17 cellular contexts compared by ENCODE assay signal in genomic region chr1:23732363-23733224, GRCh38. TPM values are rescaled to one million over a fixed set of nuclear protein-coding genes. Genes with fewer than 3 reads are reported as not detected.
DNase-seq lines count a peak whose midpoint lies in the region; ATAC-seq, FAIRE-seq and TF ChIP-seq lines count a peak whose summit lies in the region.
"Had no signal": no experiment of that assay in that cellular context is flagged by ENCODE, and none has a peak within 500 bp of the region (broad histone marks: within the 10 kb centered on the region; RNA-seq: fewer than 3 reads in every experiment).

No MANE protein-coding gene starts in this region.

- no peaks in the 10 kb centered on the region for H3K79me2 ChIP-seq in ACC112 (ENCODE audit: control insufficient read depth, insufficient read depth, low read length, unreplicated experiment)

- TF ChIP-seq POLR2A in H54 (IDR thresholded peaks at IDR 0.05; ENCODE audit: low read depth, low read length) = no peak

- H3K4me1 Mint-ChIP-seq in T-helper 17 cell = peaks cover 7% of the 10 kb centered on the region

- no peak for FAIRE-seq in H54 (lab: Jason Lieb, UNC)

- no peak for TF ChIP-seq CTCF in fibroblast of pulmonary artery (IDR thresholded peaks at IDR 0.05; ENCODE audit: low read length, missing control alignments)

- H3K4me3 Mint-ChIP-seq in T-helper 17 cell = no peak overlapping the region
- H3K4me3 Mint-ChIP-seq: activated CD4-positive, alpha-beta memory T cell treated with anti-CD3 and anti-CD28 coated beads, Interleukin-2, amount 10 ng/mL, durations not matched to agents 7 days and 5 days had no signal

- peaks cover 5% of the 10 kb centered on the region for H3K36me3 Mint-ChIP-seq in T-helper 17 cell (ENCODE audit: low read depth)
- H3K36me3 Mint-ChIP-seq: naive B cell had no signal

- DNase-seq in H54 (ENCODE audit: insufficient read length, low spot score) (peak; percentile 17), fibroblast of pulmonary artery (ENCODE audit: low read depth) (peak; percentile 63), HAP-1 (ENCODE audit: low spot score in 2 of 2) (no peak), NCI-H345 treated with DMSO at 0.1 percent for 48 hours (lab: John Stamatoyannopoulos, UW; ENCODE audit: unreplicated experiment) (no peak), T-helper 17 cell (no peak), superior temporal gyrus (ENCODE audit: extremely low spot score) (no peak)
- DNase-seq: ACHN; activated CD4-positive, alpha-beta memory T cell treated with anti-CD3 and anti-CD28 coated beads, Interleukin-2, amount 10 ng/mL, durations not matched to agents 7 days and 5 days; dermis blood vessel endothelial cell; left ventricle myocardium superior; naive B cell; NCI-H2107; substantia nigra had no signal

- H3K36me3 ChIP-seq in ACC112 (ENCODE audit: insufficient read depth, low read length) (no peaks in the 10 kb centered on the region), HAP-1 (replicated peaks) (no peaks in the 10 kb centered on the region)
- H3K36me3 ChIP-seq: esophagus muscularis mucosa, SJSA1 had no signal

- H2AFZ ChIP-seq in ACC112 (ENCODE audit: low read length, unreplicated experiment) = no peak overlapping the region

- H3K4me3 ChIP-seq in ACC112 (ENCODE audit: low read depth, low read length) = no peak overlapping the region
- H3K4me3 ChIP-seq in fibroblast of pulmonary artery (replicated peaks; ENCODE audit: low read depth, low read length) = no peak overlapping the region
- no peak overlapping the region for H3K4me3 ChIP-seq in HAP-1
- H3K4me3 ChIP-seq: esophagus muscularis mucosa, SJSA1 had no signal

- H3K9me3 ChIP-seq in HAP-1 (no peaks in the 10 kb centered on the region), T-helper 17 cell (ENCODE audit: control insufficient read depth, low read length, poor library complexity, severe bottlenecking) (no peaks in the 10 kb centered on the region)
- H3K9me3 ChIP-seq: esophagus muscularis mucosa, SJSA1 had no signal

- H3K27ac ChIP-seq in ACC112 (ENCODE audit: low read depth, low read length) = peak overlapping the region; percentile 45; the same call in 1 of the 2 replicates
- H3K27ac ChIP-seq: esophagus muscularis mucosa, SJSA1 had no signal

- no peak overlapping the region for H3K27ac Mint-ChIP-seq in T-helper 17 cell
- H3K27ac Mint-ChIP-seq: activated CD4-positive, alpha-beta memory T cell treated with anti-CD3 and anti-CD28 coated beads, Interleukin-2, amount 10 ng/mL, durations not matched to agents 7 days and 5 days had no signal

- peaks cover 8% of the 10 kb centered on the region for H3K4me1 ChIP-seq in ACC112 (ENCODE audit: control insufficient read depth, insufficient read depth, low read length, unreplicated experiment)
- no peaks in the 10 kb centered on the region for H3K4me1 ChIP-seq in HAP-1
- H3K4me1 ChIP-seq: SJSA1 had no signal

- no peaks in the 10 kb centered on the region for H3K27me3 ChIP-seq in ACC112 (ENCODE audit: insufficient read depth, low read length)
- H3K27me3 ChIP-seq in HAP-1 (ENCODE audit: low read depth) = no peaks in the 10 kb centered on the region
- H3K27me3 ChIP-seq: esophagus muscularis mucosa, SJSA1 had no signal

- in situ Hi-C loops in HAP-1 (cut with MboI; ENCODE audit: low sequenced_read_pairs) = no loop called here

- no peaks in the 10 kb centered on the region for H3K27me3 Mint-ChIP-seq in T-helper 17 cell
- H3K27me3 Mint-ChIP-seq: activated CD4-positive, alpha-beta memory T cell treated with anti-CD3 and anti-CD28 coated beads, Interleukin-2, amount 10 ng/mL, durations not matched to agents 7 days and 5 days; naive B cell had no signal

- peak; percentile 31; the same call in 2 of the 3 replicates for ATAC-seq in SK-N-SH treated with all-trans-retinoic acid at 6 μM for 48 hours
- ATAC-seq in T-helper 17 cell = no peak
- ATAC-seq: left ventricle myocardium superior had no signal

TF ChIP-seq in SK-N-SH treated with all-trans-retinoic acid at 6 μM for 48 hours, 23 proteins besides CTCF, POLR2A, EP300 and RAD21:
- TF ChIP-seq, protein P1, sequence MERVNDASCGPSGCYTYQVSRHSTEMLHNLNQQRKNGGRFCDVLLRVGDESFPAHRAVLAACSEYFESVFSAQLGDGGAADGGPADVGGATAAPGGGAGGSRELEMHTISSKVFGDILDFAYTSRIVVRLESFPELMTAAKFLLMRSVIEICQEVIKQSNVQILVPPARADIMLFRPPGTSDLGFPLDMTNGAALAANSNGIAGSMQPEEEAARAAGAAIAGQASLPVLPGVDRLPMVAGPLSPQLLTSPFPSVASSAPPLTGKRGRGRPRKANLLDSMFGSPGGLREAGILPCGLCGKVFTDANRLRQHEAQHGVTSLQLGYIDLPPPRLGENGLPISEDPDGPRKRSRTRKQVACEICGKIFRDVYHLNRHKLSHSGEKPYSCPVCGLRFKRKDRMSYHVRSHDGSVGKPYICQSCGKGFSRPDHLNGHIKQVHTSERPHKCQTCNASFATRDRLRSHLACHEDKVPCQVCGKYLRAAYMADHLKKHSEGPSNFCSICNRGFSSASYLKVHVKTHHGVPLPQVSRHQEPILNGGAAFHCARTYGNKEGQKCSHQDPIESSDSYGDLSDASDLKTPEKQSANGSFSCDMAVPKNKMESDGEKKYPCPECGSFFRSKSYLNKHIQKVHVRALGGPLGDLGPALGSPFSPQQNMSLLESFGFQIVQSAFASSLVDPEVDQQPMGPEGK (CRISPR knock-in tag; IDR thresholded peaks at IDR 0.05; ENCODE audit: borderline replicate concordance) = no peak
- TF ChIP-seq ZFP30 (CRISPR knock-in tag; IDR thresholded peaks at IDR 0.05) (no peak), ZNF565 (CRISPR knock-in tag; conservative IDR thresholded peaks at IDR 0.05; ENCODE audit: low read depth) (no peak), PPARA (CRISPR knock-in tag; IDR thresholded peaks at IDR 0.05; ENCODE audit: borderline replicate concordance) (no peak), ZNF70 (CRISPR knock-in tag; IDR thresholded peaks at IDR 0.05) (no peak), GLIS3 (CRISPR knock-in tag; IDR thresholded peaks at IDR 0.05) (no peak), ARNTL (CRISPR knock-in tag; IDR thresholded peaks at IDR 0.05; ENCODE audit: borderline replicate concordance, low read depth) (no peak), ZC3H10 (CRISPR knock-in tag; IDR thresholded peaks at IDR 0.05) (no peak), OSR1 (CRISPR knock-in tag; IDR thresholded peaks at IDR 0.05) (no peak), ESRRG (CRISPR knock-in tag; IDR thresholded peaks at IDR 0.05) (no peak), SNAI2 (CRISPR knock-in tag; IDR thresholded peaks at IDR 0.05) (no peak), BACH2 (CRISPR knock-in tag; IDR thresholded peaks at IDR 0.05; ENCODE audit: borderline replicate concordance) (no peak), ISL1 (CRISPR knock-in tag; IDR thresholded peaks at IDR 0.05) (no peak)
- TF ChIP-seq, protein P2, sequence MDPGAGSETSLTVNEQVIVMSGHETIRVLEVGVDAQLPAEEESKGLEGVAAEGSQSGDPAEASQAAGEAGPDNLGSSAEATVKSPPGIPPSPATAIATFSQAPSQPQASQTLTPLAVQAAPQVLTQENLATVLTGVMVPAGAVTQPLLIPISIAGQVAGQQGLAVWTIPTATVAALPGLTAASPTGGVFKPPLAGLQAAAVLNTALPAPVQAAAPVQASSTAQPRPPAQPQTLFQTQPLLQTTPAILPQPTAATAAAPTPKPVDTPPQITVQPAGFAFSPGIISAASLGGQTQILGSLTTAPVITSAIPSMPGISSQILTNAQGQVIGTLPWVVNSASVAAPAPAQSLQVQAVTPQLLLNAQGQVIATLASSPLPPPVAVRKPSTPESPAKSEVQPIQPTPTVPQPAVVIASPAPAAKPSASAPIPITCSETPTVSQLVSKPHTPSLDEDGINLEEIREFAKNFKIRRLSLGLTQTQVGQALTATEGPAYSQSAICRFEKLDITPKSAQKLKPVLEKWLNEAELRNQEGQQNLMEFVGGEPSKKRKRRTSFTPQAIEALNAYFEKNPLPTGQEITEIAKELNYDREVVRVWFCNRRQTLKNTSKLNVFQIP (CRISPR knock-in tag; IDR thresholded peaks at IDR 0.05; ENCODE audit: borderline replicate concordance, low read depth) = no peak
- TF ChIP-seq, protein P3, sequence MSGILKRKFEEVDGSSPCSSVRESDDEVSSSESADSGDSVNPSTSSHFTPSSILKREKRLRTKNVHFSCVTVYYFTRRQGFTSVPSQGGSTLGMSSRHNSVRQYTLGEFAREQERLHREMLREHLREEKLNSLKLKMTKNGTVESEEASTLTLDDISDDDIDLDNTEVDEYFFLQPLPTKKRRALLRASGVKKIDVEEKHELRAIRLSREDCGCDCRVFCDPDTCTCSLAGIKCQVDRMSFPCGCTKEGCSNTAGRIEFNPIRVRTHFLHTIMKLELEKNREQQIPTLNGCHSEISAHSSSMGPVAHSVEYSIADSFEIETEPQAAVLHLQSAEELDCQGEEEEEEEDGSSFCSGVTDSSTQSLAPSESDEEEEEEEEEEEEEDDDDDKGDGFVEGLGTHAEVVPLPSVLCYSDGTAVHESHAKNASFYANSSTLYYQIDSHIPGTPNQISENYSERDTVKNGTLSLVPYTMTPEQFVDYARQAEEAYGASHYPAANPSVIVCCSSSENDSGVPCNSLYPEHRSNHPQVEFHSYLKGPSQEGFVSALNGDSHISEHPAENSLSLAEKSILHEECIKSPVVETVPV (CRISPR knock-in tag; IDR thresholded peaks at IDR 0.05) = no peak

RNA-seq across cellular contexts. Expression of gene ELOA, which starts 10.7 kb away (rescaled TPM):
- total RNA-seq in T-helper 17 cell = 10 to 100 TPM; 34.7 to 39.7 TPM

RNA-seq across cellular contexts. Expression of gene RPL11, which starts 41.0 kb away (rescaled TPM):
- total RNA-seq in T-helper 17 cell = 1,000 to 10,000 TPM; 1,753 to 1,861 TPM

RNA-seq across cellular contexts. Expression of gene PITHD1, which starts 45.6 kb away (rescaled TPM):
- 10 to 100 TPM; 67.8 to 80.6 TPM for total RNA-seq in T-helper 17 cell

RNA-seq across cellular contexts. Expression of gene LYPLA2, which starts 58.4 kb away (rescaled TPM):
- 10 to 100 TPM; 52.1 to 57.1 TPM for total RNA-seq in T-helper 17 cell

Comparison
In these comparisons a context has a peak if more than half of its experiments do, and no peak if none do; other contexts are left out.
1. DNase-seq: peak in H54 (single experiment) and fibroblast of pulmonary artery (single experiment); none in HAP-1 (0 of 2), NCI-H345 treated with DMSO at 0.1 percent for 48 hours (single experiment), T-helper 17 cell (0 of 3) and superior temporal gyrus (single experiment).